1 cellular context compared by ENCODE assay signal in genomic region chr19:51001495-51001894, GRCh38.
TF ChIP-seq lines count a peak whose summit lies in the region.

Gene KLK8 (minus strand): TSS chr19:51001604. CDS start chr19:51001167, 437 bp downstream.

TF ChIP-seq in H1, 55 proteins besides CTCF, POLR2A, EP300 and RAD21:
- TF ChIP-seq CBX5 (IDR thresholded peaks at IDR 0.05; ENCODE audit: low read depth, low read length) (no peak), BCL11A (IDR thresholded peaks at IDR 0.05; ENCODE audit: low read depth in 2 of 2, low read length in 2 of 2) (no peak), TAF7 (optimal IDR thresholded peaks at IDR 0.05; ENCODE audit: borderline replicate concordance, low read depth, low read length) (no peak), CBX8 (IDR thresholded peaks at IDR 0.05; ENCODE audit: borderline replicate concordance, low read depth, low read length) (no peak), CEBPB (IDR thresholded peaks at IDR 0.05; ENCODE audit: low read depth, low read length) (no peak), HDAC6 (IDR thresholded peaks at IDR 0.05; ENCODE audit: low read depth, low read length) (no peak), TEAD4 (IDR thresholded peaks at IDR 0.05; ENCODE audit: low read depth, low read length) (no peak)
TF ChIP-seq in H1: peak in this region for 0.
